ENCODE assay signal across 14 cellular contexts in the genomic region with DNA sequence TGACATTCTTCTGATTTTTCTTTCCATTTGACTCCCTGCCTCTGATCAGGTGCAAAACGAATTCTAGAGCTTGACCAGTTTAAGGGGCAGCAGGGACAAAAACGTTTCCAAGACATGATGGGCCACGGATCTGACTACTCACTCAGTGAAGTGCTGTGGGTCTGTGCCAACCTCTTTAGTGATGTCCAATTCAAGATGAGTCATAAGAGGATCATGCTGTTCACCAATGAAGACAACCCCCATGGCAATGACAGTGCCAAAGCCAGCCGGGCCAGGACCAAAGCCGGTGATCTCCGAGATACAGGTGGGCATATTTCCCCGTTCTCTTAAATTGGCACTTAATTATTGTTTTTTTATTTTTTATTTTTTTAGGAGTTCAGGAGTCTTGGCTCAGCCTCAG. TPM values are rescaled to one million over a fixed set of nuclear protein-coding genes. Genes with fewer than 3 reads are reported as not detected.
DNase-seq lines count a peak whose midpoint lies in the region; ATAC-seq and TF ChIP-seq lines count a peak whose summit lies in the region.
"Had no signal": no experiment of that assay in that cellular context is flagged by ENCODE, and none has a peak within 500 bp of the region (broad histone marks: within the 10 kb centered on the region; RNA-seq: fewer than 3 reads in every experiment).

No MANE protein-coding gene starts in this region.

- POLR2A ChIA-PET in Caco-2 (lab: Charles Lee) = no interaction called here

- H3K4me3 ChIP-seq in Caco-2 (ENCODE audit: low read depth, low read length) (no peak overlapping the region), MG63 (no peak overlapping the region)

- no peaks in the 10 kb centered on the region for H3K4me1 ChIP-seq in Caco-2
- H3K4me1 ChIP-seq: parathyroid adenoma had no signal

- H3K36me3 Mint-ChIP-seq in Caco-2 (ENCODE audit: insufficient read depth, unreplicated experiment) = peaks cover 87% of the 10 kb centered on the region

- no peaks in the 10 kb centered on the region for H3K9me3 Mint-ChIP-seq in Caco-2 (ENCODE audit: unreplicated experiment)
- H3K9me3 Mint-ChIP-seq: activated CD4-positive, alpha-beta T cell treated with anti-CD3 and anti-CD28 coated beads, Interleukin-2, amount 10 ng/mL, durations not matched to agents 24 days and 14 days; mesothelial cell of epicardium; stimulated activated naive CD8-positive, alpha-beta T cell treated with anti-CD3 and anti-CD28 coated beads, Interleukin-15, amount 100 ng/mL, for 72 hours had no signal

- no peak for ATAC-seq in HG03280 (IDR thresholded peaks at IDR 0.05; ENCODE audit: unreplicated experiment)
- ATAC-seq in HG03460 (IDR thresholded peaks at IDR 0.05; ENCODE audit: unreplicated experiment) = no peak
- ATAC-seq: stimulated activated naive CD8-positive, alpha-beta T cell treated with anti-CD3 and anti-CD28 coated beads, Interleukin-15, amount 100 ng/mL, for 72 hours had no signal

- H3K27me3 ChIP-seq in Caco-2 (replicated peaks; ENCODE audit: control insufficient read depth, insufficient read depth, low read length) = no peaks in the 10 kb centered on the region
- no peaks in the 10 kb centered on the region for H3K27me3 ChIP-seq in MG63

- no peak overlapping the region for H3K4me3 Mint-ChIP-seq in Caco-2 (ENCODE audit: unreplicated experiment)
- H3K4me3 Mint-ChIP-seq: activated CD4-positive, alpha-beta T cell treated with anti-CD3 and anti-CD28 coated beads, Interleukin-2, amount 10 ng/mL, durations not matched to agents 24 days and 14 days; mesothelial cell of epicardium; stimulated activated naive CD8-positive, alpha-beta T cell treated with anti-CD3 and anti-CD28 coated beads, Interleukin-15, amount 100 ng/mL, for 72 hours had no signal

- H3K9me3 ChIP-seq in Caco-2 = no peaks in the 10 kb centered on the region
- H3K9me3 ChIP-seq in MG63 = no peaks in the 10 kb centered on the region

- no peaks in the 10 kb centered on the region; the same call in 1 of the 2 replicates for H3K36me3 ChIP-seq in Caco-2 (ENCODE audit: control insufficient read depth, insufficient read depth, low read length)
- peaks cover 81% of the 10 kb centered on the region for H3K36me3 ChIP-seq in MG63

- DNase-seq in Caco-2 (no peak), MG63 (peak; percentile 79), cerebellum (ENCODE audit: low spot score) (peak; percentile 35), iris pigment epithelial cell (ENCODE audit: low read depth) (peak; percentile 29), DMS79 treated with DMSO at 0.1 percent for 48 hours (lab: John Stamatoyannopoulos, UW) (no peak)
- no peak for DNase-seq in stimulated activated CD4-positive, alpha-beta T cell treated with anti-CD3 and anti-CD28 coated beads, Interleukin-4, amount 100 ng/mL, for 4 hours
- DNase-seq: activated CD4-positive, alpha-beta T cell treated with anti-CD3 and anti-CD28 coated beads, Interleukin-2, amount 10 ng/mL, durations not matched to agents 24 days and 14 days; NCI-H1417 treated with DMSO at 0.1 percent for 48 hours; stimulated activated CD4-positive, alpha-beta T cell treated with anti-CD3 and anti-CD28 coated beads, Interleukin-4, amount 100 ng/mL, for 24 hours; stimulated activated naive CD8-positive, alpha-beta T cell treated with anti-CD3 and anti-CD28 coated beads, Interleukin-15, amount 100 ng/mL, for 72 hours had no signal

- no peak overlapping the region for H3K27ac Mint-ChIP-seq in Caco-2 (ENCODE audit: unreplicated experiment)
- H3K27ac Mint-ChIP-seq: activated CD4-positive, alpha-beta T cell treated with anti-CD3 and anti-CD28 coated beads, Interleukin-2, amount 10 ng/mL, durations not matched to agents 24 days and 14 days; mesothelial cell of epicardium had no signal

- TF ChIP-seq CTCF in Caco-2 (IDR thresholded peaks at IDR 0.05; ENCODE audit: insufficient read depth in 1 of 2, low read depth in 1 of 2, low read length in 1 of 2, severe bottlenecking in 1 of 2, unreplicated experiment in 1 of 2) = no peak

- intact Hi-C loops in Caco-2 (cut with micrococcal nuclease; ENCODE audit: unreplicated experiment) = no loop called here

- BruUV-seq in Caco-2 (replicated peaks; lab: Mats Ljungman, UMichigan) = TSS peak; percentile 5

- H3K4me1 Mint-ChIP-seq in Caco-2 (ENCODE audit: low read depth, unreplicated experiment) = no peaks in the 10 kb centered on the region
- H3K4me1 Mint-ChIP-seq: mesothelial cell of epicardium had no signal

- CTCF ChIA-PET in Caco-2 (lab: Charles Lee) = no interaction called here

- no peaks in the 10 kb centered on the region for H3K27me3 Mint-ChIP-seq in Caco-2 (ENCODE audit: insufficient read depth, unreplicated experiment)
- H3K27me3 Mint-ChIP-seq: activated CD4-positive, alpha-beta T cell treated with anti-CD3 and anti-CD28 coated beads, Interleukin-2, amount 10 ng/mL, durations not matched to agents 24 days and 14 days; stimulated activated naive CD8-positive, alpha-beta T cell treated with anti-CD3 and anti-CD28 coated beads, Interleukin-15, amount 100 ng/mL, for 72 hours had no signal

RNA-seq across cellular contexts. Expression of gene XRCC6, which starts 15.4 kb away (rescaled TPM):
- total RNA-seq in Caco-2 (2022) (413 and 414 TPM in 2 replicates), cerebellum (131 TPM)
- 560 and 634 TPM in 2 replicates for total RNA-seq in MG63 (2014; rRNA removed; shearing (Covaris generic); ENCODE audit: low replicate concordance)

RNA-seq across cellular contexts. Expression of gene DESI1, which starts 15.6 kb away (rescaled TPM):
- total RNA-seq in Caco-2 (2022) (38.2 and 38.9 TPM in 2 replicates), cerebellum (18.8 TPM)
- 14.4 and 27.6 TPM in 2 replicates for total RNA-seq in MG63 (2014; rRNA removed; shearing (Covaris generic); ENCODE audit: low replicate concordance)

RNA-seq across cellular contexts. Expression of gene PMM1, which starts 46.8 kb away (rescaled TPM):
- total RNA-seq in Caco-2 (2022) (27.8 and 29.6 TPM in 2 replicates), cerebellum (13.9 TPM)
- total RNA-seq in MG63 (2014; rRNA removed; shearing (Covaris generic); ENCODE audit: low replicate concordance) = 36.1 and 37.4 TPM in 2 replicates

RNA-seq across cellular contexts. Expression of gene SNU13, which starts 52.2 kb away (rescaled TPM):
- total RNA-seq in Caco-2 (2022) = 172 and 187 TPM in 2 replicates
- total RNA-seq in MG63 (2014; rRNA removed; shearing (Covaris generic); ENCODE audit: low replicate concordance) = 169 and 206 TPM in 2 replicates
- 55.3 TPM for total RNA-seq in cerebellum

Comparison
In these comparisons a context has a peak if more than half of its experiments do, and no peak if none do; other contexts are left out.
1. DNase-seq: peak in MG63 (single experiment), cerebellum (single experiment) and iris pigment epithelial cell (single experiment); none in Caco-2 (0 of 2), stimulated activated CD4-positive, alpha-beta T cell treated with anti-CD3 and anti-CD28 coated beads, Interleukin-4, amount 100 ng/mL, for 4 hours (0 of 2) and DMS79 treated with DMSO at 0.1 percent for 48 hours (single experiment).